Comparison of ENCODE assay signal across 1 cellular context in genomic region chr14:96797188-96797942, GRCh38.
TF ChIP-seq lines count a peak whose summit lies in the region.

A gene with protein sequence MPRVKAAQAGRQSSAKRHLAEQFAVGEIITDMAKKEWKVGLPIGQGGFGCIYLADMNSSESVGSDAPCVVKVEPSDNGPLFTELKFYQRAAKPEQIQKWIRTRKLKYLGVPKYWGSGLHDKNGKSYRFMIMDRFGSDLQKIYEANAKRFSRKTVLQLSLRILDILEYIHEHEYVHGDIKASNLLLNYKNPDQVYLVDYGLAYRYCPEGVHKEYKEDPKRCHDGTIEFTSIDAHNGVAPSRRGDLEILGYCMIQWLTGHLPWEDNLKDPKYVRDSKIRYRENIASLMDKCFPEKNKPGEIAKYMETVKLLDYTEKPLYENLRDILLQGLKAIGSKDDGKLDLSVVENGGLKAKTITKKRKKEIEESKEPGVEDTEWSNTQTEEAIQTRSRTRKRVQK (plus strand): TSS chr14:96797382. CDS start chr14:96833472, 36,090 bp downstream.

TF ChIP-seq in K562, 482 proteins besides CTCF, POLR2A, EP300 and RAD21 (continued from another document and continues in another):
- TF ChIP-seq, protein P1, sequence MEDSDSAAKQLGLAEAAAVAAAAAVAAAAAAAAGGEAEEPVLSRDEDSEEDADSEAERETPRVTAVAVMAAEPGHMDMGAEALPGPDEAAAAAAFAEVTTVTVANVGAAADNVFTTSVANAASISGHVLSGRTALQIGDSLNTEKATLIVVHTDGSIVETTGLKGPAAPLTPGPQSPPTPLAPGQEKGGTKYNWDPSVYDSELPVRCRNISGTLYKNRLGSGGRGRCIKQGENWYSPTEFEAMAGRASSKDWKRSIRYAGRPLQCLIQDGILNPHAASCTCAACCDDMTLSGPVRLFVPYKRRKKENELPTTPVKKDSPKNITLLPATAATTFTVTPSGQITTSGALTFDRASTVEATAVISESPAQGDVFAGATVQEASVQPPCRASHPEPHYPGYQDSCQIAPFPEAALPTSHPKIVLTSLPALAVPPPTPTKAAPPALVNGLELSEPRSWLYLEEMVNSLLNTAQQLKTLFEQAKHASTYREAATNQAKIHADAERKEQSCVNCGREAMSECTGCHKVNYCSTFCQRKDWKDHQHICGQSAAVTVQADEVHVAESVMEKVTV (CRISPR knock-in tag; IDR thresholded peaks at IDR 0.05): no peak
- TF ChIP-seq CBX1 (IDR thresholded peaks at IDR 0.05; ENCODE audit: low read depth) (no peak), ARID3A (IDR thresholded peaks at IDR 0.05; ENCODE audit: borderline replicate concordance, low read depth, low read length) (no peak), MAX (CRISPR knock-in tag; IDR thresholded peaks at IDR 0.05) (peak; percentile 61; the same call in 1 of the 2 replicates), RBM22 (IDR thresholded peaks at IDR 0.05; ENCODE audit: low read depth, low read length, poor library complexity, severe bottlenecking) (no peak), IRF2 (CRISPR knock-in tag; IDR thresholded peaks at IDR 0.05) (no peak), ZBTB43 (CRISPR knock-in tag; IDR thresholded peaks at IDR 0.05) (no peak), ELF2 (CRISPR knock-in tag; IDR thresholded peaks at IDR 0.05) (no peak), NFATC3 (IDR thresholded peaks at IDR 0.05) (no peak), NR2F6 (CRISPR knock-in tag; IDR thresholded peaks at IDR 0.05) (no peak), TEAD1 (CRISPR knock-in tag; IDR thresholded peaks at IDR 0.05) (0 out of 4 replicates have a peak, but pooled peaks of 1 of the 2 experiments have one; percentile 26), ZNF197 (CRISPR knock-in tag; IDR thresholded peaks at IDR 0.05; ENCODE audit: low read depth) (peak; percentile 74; the same call in 1 of the 2 replicates), PHTF2 (CRISPR knock-in tag; IDR thresholded peaks at IDR 0.05) (no peak), LARP7 (IDR thresholded peaks at IDR 0.05) (no peak), MCM5 (IDR thresholded peaks at IDR 0.05; ENCODE audit: low read depth) (no peak), MTF1 (CRISPR knock-in tag; IDR thresholded peaks at IDR 0.05; ENCODE audit: borderline replicate concordance) (no peak), DACH1 (IDR thresholded peaks at IDR 0.05; ENCODE audit: partially characterized antibody) (no peak), MTA3 (IDR thresholded peaks at IDR 0.05; ENCODE audit: borderline replicate concordance) (no peak), MBD1 (CRISPR knock-in tag; IDR thresholded peaks at IDR 0.05) (no peak), BHLHE40 (IDR thresholded peaks at IDR 0.05; ENCODE audit: low read length) (no peak), ATF3 (IDR thresholded peaks at IDR 0.05) (no peak), ATF3 (CRISPR knock-in tag; conservative IDR thresholded peaks at IDR 0.05) (no peak), ZNF212 (CRISPR knock-in tag; IDR thresholded peaks at IDR 0.05) (no peak), DNMT1 (IDR thresholded peaks at IDR 0.05) (no peak), CBX2 (IDR thresholded peaks at IDR 0.05; ENCODE audit: insufficient read depth, low read length, poor library complexity, severe bottlenecking) (no peak), TEAD4 (IDR thresholded peaks at IDR 0.05; ENCODE audit: low read length) (no peak), TEAD4 (CRISPR knock-in tag; IDR thresholded peaks at IDR 0.05; ENCODE audit: borderline replicate concordance) (no peak), ZNF263 (CRISPR knock-in tag; IDR thresholded peaks at IDR 0.05; ENCODE audit: borderline replicate concordance) (no peak), HDAC1 (IDR thresholded peaks at IDR 0.05) (peak in 1 of 2 experiments; percentile 64; a peak in 2 of 4 replicates), MYNN (IDR thresholded peaks at IDR 0.05) (no peak), MYNN (CRISPR knock-in tag; IDR thresholded peaks at IDR 0.05) (no peak), KAT2B (IDR thresholded peaks at IDR 0.05; ENCODE audit: low read depth, low read length) (no peak), ZNF518B (CRISPR knock-in tag; IDR thresholded peaks at IDR 0.05) (no peak), PRMT5 (CRISPR knock-in tag; IDR thresholded peaks at IDR 0.05) (no peak), KLF1 (tag; IDR thresholded peaks at IDR 0.05) (0 out of 2 replicates have a peak, but pooled peaks have one; percentile 63), EWSR1 (IDR thresholded peaks at IDR 0.05; ENCODE audit: borderline replicate concordance, low read depth, partially characterized antibody) (no peak), SP2 (IDR thresholded peaks at IDR 0.05; ENCODE audit: extremely low read depth, low read depth, low read length, poor library complexity, severe bottlenecking) (peak; percentile 26), SNAPC5 (CRISPR knock-in tag; IDR thresholded peaks at IDR 0.05) (no peak), L3MBTL2 (IDR thresholded peaks at IDR 0.05) (peak; percentile 96), ZNF551 (CRISPR knock-in tag; IDR thresholded peaks at IDR 0.05) (no peak), UBTF (IDR thresholded peaks at IDR 0.05; ENCODE audit: borderline replicate concordance in 1 of 2, low read depth in 2 of 2, low read length in 2 of 2) (peak in 1 of 2 experiments; percentile 65; a peak in 1 of 4 replicates), CHCHD3 (CRISPR knock-in tag; IDR thresholded peaks at IDR 0.05) (no peak), WHSC1 (IDR thresholded peaks at IDR 0.05; ENCODE audit: low read length) (no peak), KDM5B (IDR thresholded peaks at IDR 0.05; ENCODE audit: insufficient replicate concordance, low read depth, low read length) (peak; percentile 78), RFX5 (IDR thresholded peaks at IDR 0.05; ENCODE audit: low read depth, low read length) (no peak), KAT8 (IDR thresholded peaks at IDR 0.05; ENCODE audit: low read depth) (no peak), HSF4 (CRISPR knock-in tag; IDR thresholded peaks at IDR 0.05; ENCODE audit: borderline replicate concordance) (no peak)
- TF ChIP-seq, protein P2, sequence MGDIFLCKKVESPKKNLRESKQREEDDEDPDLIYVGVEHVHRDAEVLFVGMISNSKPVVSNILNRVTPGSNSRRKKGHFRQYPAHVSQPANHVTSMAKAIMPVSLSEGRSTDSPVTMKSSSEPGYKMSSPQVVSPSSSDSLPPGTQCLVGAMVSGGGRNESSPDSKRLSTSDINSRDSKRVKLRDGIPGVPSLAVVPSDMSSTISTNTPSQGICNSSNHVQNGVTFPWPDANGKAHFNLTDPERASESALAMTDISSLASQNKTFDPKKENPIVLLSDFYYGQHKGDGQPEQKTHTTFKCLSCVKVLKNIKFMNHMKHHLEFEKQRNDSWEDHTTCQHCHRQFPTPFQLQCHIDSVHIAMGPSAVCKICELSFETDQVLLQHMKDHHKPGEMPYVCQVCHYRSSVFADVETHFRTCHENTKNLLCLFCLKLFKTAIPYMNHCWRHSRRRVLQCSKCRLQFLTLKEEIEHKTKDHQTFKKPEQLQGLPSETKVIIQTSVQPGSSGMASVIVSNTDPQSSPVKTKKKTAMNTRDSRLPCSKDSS (IDR thresholded peaks at IDR 0.05; ENCODE audit: low read depth, partially characterized antibody): no peak
- TF ChIP-seq, protein P3, sequence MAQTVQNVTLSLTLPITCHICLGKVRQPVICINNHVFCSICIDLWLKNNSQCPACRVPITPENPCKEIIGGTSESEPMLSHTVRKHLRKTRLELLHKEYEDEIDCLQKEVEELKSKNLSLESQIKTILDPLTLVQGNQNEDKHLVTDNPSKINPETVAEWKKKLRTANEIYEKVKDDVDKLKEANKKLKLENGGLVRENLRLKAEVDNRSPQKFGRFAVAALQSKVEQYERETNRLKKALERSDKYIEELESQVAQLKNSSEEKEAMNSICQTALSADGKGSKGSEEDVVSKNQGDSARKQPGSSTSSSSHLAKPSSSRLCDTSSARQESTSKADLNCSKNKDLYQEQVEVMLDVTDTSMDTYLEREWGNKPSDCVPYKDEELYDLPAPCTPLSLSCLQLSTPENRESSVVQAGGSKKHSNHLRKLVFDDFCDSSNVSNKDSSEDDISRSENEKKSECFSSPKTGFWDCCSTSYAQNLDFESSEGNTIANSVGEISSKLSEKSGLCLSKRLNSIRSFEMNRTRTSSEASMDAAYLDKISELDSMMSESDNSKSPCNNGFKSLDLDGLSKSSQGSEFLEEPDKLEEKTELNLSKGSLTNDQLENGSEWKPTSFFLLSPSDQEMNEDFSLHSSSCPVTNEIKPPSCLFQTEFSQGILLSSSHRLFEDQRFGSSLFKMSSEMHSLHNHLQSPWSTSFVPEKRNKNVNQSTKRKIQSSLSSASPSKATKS (CRISPR knock-in tag; IDR thresholded peaks at IDR 0.05): no peak
